Comparison of ENCODE assay signal across 8 cellular contexts in genomic region chr2:222320441-222321395, GRCh38. TPM values are rescaled to one million over a fixed set of nuclear protein-coding genes. Genes with fewer than 3 reads are reported as not detected.
A peak's percentile ranks its signal among the peaks of the same experiment; 100 is the strongest.
DNase-seq lines count a peak whose midpoint lies in the region; ATAC-seq and TF ChIP-seq lines count a peak whose summit lies in the region.

No MANE protein-coding gene starts in this region.

- H3K4me3 ChIP-seq in aorta (ENCODE audit: low read length in 2 of 2) = peak overlapping the region in 1 of 2 donors; percentile 8

- H3K27ac Mint-ChIP-seq in chondrocyte (ENCODE audit: unreplicated experiment) (no peak overlapping the region), mesothelial cell of epicardium (peak overlapping the region; percentile 66)

- no peaks in the 10 kb centered on the region for H3K4me1 ChIP-seq in aorta (ENCODE audit: control insufficient read depth in 1 of 2, insufficient read depth in 2 of 2, low read length in 2 of 2)

- H3K9me3 Mint-ChIP-seq in chondrocyte (ENCODE audit: low read depth) (no peaks in the 10 kb centered on the region), mesothelial cell of epicardium (no peaks in the 10 kb centered on the region)

- no peaks in the 10 kb centered on the region for H3K9me3 ChIP-seq in aorta (ENCODE audit: control insufficient read depth, low read length)

- WGBS in aorta, 2 donors = 26 to 29% methylated on average over 38 of the region's 38 CpGs

- H3K36me3 ChIP-seq in aorta (ENCODE audit: control insufficient read depth in 1 of 2, insufficient read depth in 2 of 2, low read length in 1 of 2) = no peaks in the 10 kb centered on the region

- ATAC-seq in aorta (ENCODE audit: low FRiP score) (no peak), HG03280 (IDR thresholded peaks at IDR 0.05; ENCODE audit: unreplicated experiment) (no peak)

- H3K27ac ChIP-seq in aorta (ENCODE audit: low read depth in 1 of 2, low read length in 2 of 2) = no peak overlapping the region

- H3K4me3 Mint-ChIP-seq in chondrocyte (ENCODE audit: unreplicated experiment) (peak overlapping the region; percentile 74), mesothelial cell of epicardium (peak overlapping the region; percentile 79)

- H3K27me3 Mint-ChIP-seq in chondrocyte (ENCODE audit: low read depth) (peaks cover 41% of the 10 kb centered on the region), mesothelial cell of epicardium (ENCODE audit: low read depth) (peaks cover 80% of the 10 kb centered on the region)

- H3K36me3 Mint-ChIP-seq in chondrocyte (ENCODE audit: low read depth) (no peaks in the 10 kb centered on the region), mesothelial cell of epicardium (no peaks in the 10 kb centered on the region)

- H3K4me1 Mint-ChIP-seq in chondrocyte (ENCODE audit: low read depth) = peaks cover 15% of the 10 kb centered on the region
- H3K4me1 Mint-ChIP-seq in mesothelial cell of epicardium = peaks cover 13% of the 10 kb centered on the region

- TF ChIP-seq CTCF in chondrocyte (IDR thresholded peaks at IDR 0.05) (no peak), mesothelial cell of epicardium (IDR thresholded peaks at IDR 0.05; ENCODE audit: unreplicated experiment) (no peak)

- intact Hi-C loops in aorta (cut with DNase I) = loop anchor here in 1 of 2 donors (2.0 kb wide), 1 partner anchor 62 kb away; no protein-coding TSS in a partner anchor

- H3K27me3 ChIP-seq in aorta (ENCODE audit: control insufficient read depth in 1 of 2, insufficient read depth in 2 of 2, low read length in 1 of 2) = no peaks in the 10 kb centered on the region

- DNase-seq in GM03348 (ENCODE audit: low spot score) (peak; percentile 31), NCI-H1092 (lab: John Stamatoyannopoulos, UW) (peak; percentile 55), chondrocyte (ENCODE audit: low spot score) (peak; percentile 59), mesothelial cell of epicardium (ENCODE audit: low spot score in 2 of 2, unreplicated experiment in 2 of 2) (peak in 1 of 2 experiments; percentile 57), occipital lobe (lab: John Stamatoyannopoulos, UW) (no peak), aorta (no peak), NCI-H526 treated with DMSO at 0.1 percent for 48 hours (lab: John Stamatoyannopoulos, UW) (no peak)

RNA-seq across cellular contexts. Expression of gene PAX3, which starts 21.9 kb away (rescaled TPM):
- total RNA-seq in chondrocyte (1.4 to 4.7 TPM (median 4.1 TPM) in 3 replicates), mesothelial cell of epicardium (0.25 to 0.41 TPM in 2 of 3 replicates, not detected in the other), occipital lobe (0.31 TPM), aorta (under 1 TPM in 1 of 2 donors, not detected in 1; 0.60 TPM)
- polyA plus RNA-seq in aorta = not detected

Comparison
In these comparisons a context has a peak if more than half of its experiments do, and no peak if none do; other contexts are left out.
1. DNase-seq: peak in GM03348 (single experiment), NCI-H1092 (single experiment) and chondrocyte (single experiment); none in occipital lobe (single experiment), aorta (0 of 2) and NCI-H526 treated with DMSO at 0.1 percent for 48 hours (single experiment).